In genomic region chr1:113760102-113760804, GRCh38 we compare ENCODE assay signal across 8 cellular contexts. TPM values are rescaled to one million over a fixed set of nuclear protein-coding genes. Genes with fewer than 3 reads are reported as not detected.
DNase-seq lines count a peak whose midpoint lies in the region; ATAC-seq and TF ChIP-seq lines count a peak whose summit lies in the region.

No MANE protein-coding gene starts in this region.

- peaks cover 29% of the 10 kb centered on the region for H3K36me3 ChIP-seq in OCI-LY7 (ENCODE audit: insufficient read depth, low read length)

- H3K4me3 Mint-ChIP-seq in endothelial cell (ENCODE audit: unreplicated experiment) (peak overlapping the region; percentile 94), progenitor cell of endocrine pancreas (ENCODE audit: low read depth) (peak overlapping the region; percentile 89)

- no TSS peak for BruUV-seq in OCI-LY7 (replicated peaks; lab: Mats Ljungman, UMichigan)

- H3K9me3 Mint-ChIP-seq in endothelial cell (ENCODE audit: unreplicated experiment) (no peaks in the 10 kb centered on the region), progenitor cell of endocrine pancreas (ENCODE audit: low read depth) (no peaks in the 10 kb centered on the region)

- no peaks in the 10 kb centered on the region for H3K9me2 ChIP-seq in OCI-LY7 (ENCODE audit: insufficient read depth, low read length)

- peaks cover 5% of the 10 kb centered on the region; the same call in 1 of the 2 replicates for H3K79me2 ChIP-seq in OCI-LY7 (ENCODE audit: insufficient read depth, low read depth, low read length)

- H3K36me3 Mint-ChIP-seq in endothelial cell (ENCODE audit: low read depth, unreplicated experiment) (no peaks in the 10 kb centered on the region), progenitor cell of endocrine pancreas (ENCODE audit: insufficient read depth) (peaks cover 7% of the 10 kb centered on the region)

- H3K27me3 Mint-ChIP-seq in endothelial cell (ENCODE audit: unreplicated experiment) = peaks cover 7% of the 10 kb centered on the region
- no peaks in the 10 kb centered on the region for H3K27me3 Mint-ChIP-seq in progenitor cell of endocrine pancreas

- CTCF ChIA-PET in OCI-LY7 (lab: Charles Lee; ENCODE audit: unreplicated experiment) = no interaction called here

- no peaks in the 10 kb centered on the region for H3K9me3 ChIP-seq in OCI-LY7 (ENCODE audit: low read length)

- intact Hi-C loops in OCI-LY7 (cut with micrococcal nuclease; ENCODE audit: unreplicated experiment) = no loop called here

- ATAC-seq in HG02840 (IDR thresholded peaks at IDR 0.05; ENCODE audit: low FRiP score, unreplicated experiment) = no peak
- ATAC-seq in HG02759 (IDR thresholded peaks at IDR 0.05; ENCODE audit: unreplicated experiment) = no peak
- ATAC-seq in HG02623 (IDR thresholded peaks at IDR 0.05; ENCODE audit: unreplicated experiment) = no peak

- H2AFZ ChIP-seq in OCI-LY7 (ENCODE audit: low read length) = peak overlapping the region; percentile 98; the same call in 1 of the 2 replicates

- H3K4me1 ChIP-seq in OCI-LY7 (ENCODE audit: insufficient read depth, low read length, poor library complexity, severe bottlenecking) = peaks cover 20% of the 10 kb centered on the region

- H3K4me3 ChIP-seq in GM12864 (ENCODE audit: low read depth, low read length) (peak overlapping the region; percentile 68; the same call in 1 of the 2 replicates), OCI-LY7 (ENCODE audit: low read depth, low read length, poor library complexity, severe bottlenecking) (peak overlapping the region; percentile 86)

- DNase-seq in GM12864 (ENCODE audit: low read depth) = no peak
- no peak for DNase-seq in OCI-LY7 (ENCODE audit: low spot score)
- DNase-seq in endothelial cell (ENCODE audit: low spot score) = no peak
- no peak for DNase-seq in progenitor cell of endocrine pancreas (ENCODE audit: low spot score, unreplicated experiment)
- DNase-seq in kidney tubule cell (ENCODE audit: low spot score) = no peak

- peak overlapping the region; percentile 58 for H3K27ac ChIP-seq in OCI-LY7 (ENCODE audit: low read depth, low read length, poor library complexity, severe bottlenecking)

- no peaks in the 10 kb centered on the region for H4K20me1 ChIP-seq in OCI-LY7 (ENCODE audit: insufficient read depth, low read length)

- peaks cover 15% of the 10 kb centered on the region for H3K4me1 Mint-ChIP-seq in endothelial cell (ENCODE audit: unreplicated experiment)
- H3K4me1 Mint-ChIP-seq in progenitor cell of endocrine pancreas (ENCODE audit: low read depth) = peaks cover 35% of the 10 kb centered on the region

- H3K4me2 ChIP-seq in OCI-LY7 (ENCODE audit: low read length) = peak overlapping the region; percentile 88; the same call in 1 of the 2 replicates

- POLR2A ChIA-PET in OCI-LY7 (lab: Charles Lee) = interaction anchor here (0.5 to 2.5 kb wide), 18 partner anchors 8 to 1433 kb away, joined by 3 to 11 read pairs (median 4); partner anchors contain the start of gene RSBN1

- H3K27ac Mint-ChIP-seq in endothelial cell (ENCODE audit: unreplicated experiment) = peak overlapping the region; percentile 98
- H3K27ac Mint-ChIP-seq in progenitor cell of endocrine pancreas = peak overlapping the region; percentile 100

- no peak for TF ChIP-seq CTCF in GM12864 (IDR thresholded peaks at IDR 0.05; ENCODE audit: low read depth, low read length, missing control alignments)
- TF ChIP-seq CTCF in OCI-LY7 (conservative IDR thresholded peaks at IDR 0.05; ENCODE audit: low read length) = no peak
- no peak for TF ChIP-seq CTCF in endothelial cell (IDR thresholded peaks at IDR 0.05; ENCODE audit: unreplicated experiment)
- no peak for TF ChIP-seq CTCF in progenitor cell of endocrine pancreas (IDR thresholded peaks at IDR 0.05; ENCODE audit: unreplicated experiment)

RNA-seq across cellular contexts. Expression of gene PHTF1, which starts 1.0 kb away (rescaled TPM):
- total RNA-seq in OCI-LY7 (2014; rRNA removed; shearing (Covaris generic)) = 7.1 and 11.8 TPM in 2 replicates
- total RNA-seq in OCI-LY7 (2022) = 17.1 and 18.8 TPM in 2 replicates
- total RNA-seq in endothelial cell (ENCODE audit: unreplicated experiment) = 35.4 TPM
- total RNA-seq in progenitor cell of endocrine pancreas = 51.3 and 51.9 TPM in 2 replicates

RNA-seq across cellular contexts. Expression of gene RSBN1, which starts 52.0 kb away (rescaled TPM):
- total RNA-seq in OCI-LY7 (2014; rRNA removed; shearing (Covaris generic)) = 10.8 and 12.5 TPM in 2 replicates
- total RNA-seq in OCI-LY7 (2022) (19.0 TPM in 2 replicates), endothelial cell (ENCODE audit: unreplicated experiment) (15.0 TPM), progenitor cell of endocrine pancreas (25.9 and 29.1 TPM in 2 replicates)
